6 cellular contexts compared by ENCODE assay signal in genomic region chr14:94747153-94747552, GRCh38. TPM values are rescaled to one million over a fixed set of nuclear protein-coding genes. Genes with fewer than 3 reads are reported as not detected.
"Had no signal": no experiment of that assay in that cellular context is flagged by ENCODE, and none has a peak within 500 bp of the region (broad histone marks: within the 10 kb centered on the region; RNA-seq: fewer than 3 reads in every experiment).

No MANE protein-coding gene starts in this region.

RNA-seq across cellular contexts. Expression of gene GSC, which starts 22.8 kb away (rescaled TPM):
- total RNA-seq: OCI-LY7, PC-3, PC-9, Peyer's patch, RPMI7951, SK-MEL-5 had no signal
